Comparison of ENCODE assay signal across 8 cellular contexts in genomic region chr19:2488942-2489731, GRCh38. TPM values are rescaled to one million over a fixed set of nuclear protein-coding genes. Genes with fewer than 3 reads are reported as not detected.
DNase-seq lines count a peak whose midpoint lies in the region; TF ChIP-seq lines count a peak whose summit lies in the region.

No MANE protein-coding gene starts in this region.

- H3K36me3 Mint-ChIP-seq in activated naive CD4-positive, alpha-beta T cell treated with anti-CD3 and anti-CD28 coated beads, Interleukin-2, amount 10 ng/mL, durations not matched to agents 7 days and 5 days = no peaks in the 10 kb centered on the region

- H3K27ac ChIP-seq in AG04450 (ENCODE audit: low read depth, low read length) (no peak overlapping the region), VCaP (peak overlapping the region; percentile 55; the same call in 1 of the 2 replicates), neuronal stem cell (replicated peaks; ENCODE audit: low read length) (no peak overlapping the region)

- no peak overlapping the region for H2BK120ac ChIP-seq in neuronal stem cell (ENCODE audit: low read depth, low read length)

- H2BK5ac ChIP-seq in neuronal stem cell (ENCODE audit: low read length) = no peak overlapping the region

- H3K36me3 ChIP-seq in neuronal stem cell (replicated peaks in 1 of 2; ENCODE audit: control insufficient read depth in 2 of 2, insufficient read depth in 2 of 2, low read length in 2 of 2) = no peaks in the 10 kb centered on the region

- no peak for DNase-seq in AG04450 (ENCODE audit: low read depth, low spot score)
- peak; percentile 59 for DNase-seq in GM13976 (ENCODE audit: low spot score)
- peak; percentile 58 for DNase-seq in globus pallidus (ENCODE audit: low spot score)
- no peak for DNase-seq in neuronal stem cell (ENCODE audit: low spot score)
- DNase-seq in SKM-1 treated with dmso at 0.1 percent for 144 hours (lab: John Stamatoyannopoulos, UW; ENCODE audit: unreplicated experiment) = no peak
- DNase-seq in activated naive CD4-positive, alpha-beta T cell treated with anti-CD3 and anti-CD28 coated beads, Interleukin-2, amount 10 ng/mL, durations not matched to agents 7 days and 5 days = no peak
- DNase-seq in activated naive CD4-positive, alpha-beta T cell treated with anti-CD3 and anti-CD28 coated beads, Interleukin-2, amount 50 U/mL, for 16 hours = no peak

- CTCF ChIA-PET in AG04450 (lab: Charles Lee) = no interaction called here
- CTCF ChIA-PET in activated naive CD4-positive, alpha-beta T cell treated with anti-CD3 and anti-CD28 coated beads, Interleukin-2, amount 10 ng/mL, durations not matched to agents 7 days and 5 days (lab: Charles Lee) = interaction anchor here (1.2 kb wide), 1 partner anchor 11 kb away, joined by 3 read pairs; no protein-coding TSS in a partner anchor

- no peaks in the 10 kb centered on the region for H3K79me1 ChIP-seq in neuronal stem cell (ENCODE audit: low read depth, low read length)

- H2AFZ ChIP-seq in neuronal stem cell (ENCODE audit: low read length) = peak overlapping the region; percentile 49

- peak overlapping the region; percentile 57 for H3K4me2 ChIP-seq in neuronal stem cell (ENCODE audit: insufficient read depth, low read length, poor library complexity, severe bottlenecking)

- POLR2A ChIA-PET in AG04450 (lab: Yijun Ruan, JAX) = interaction anchor here (5.4 kb wide), 1 partner anchor 12 kb away, joined by 65 read pairs; the partner anchor contains the start of gene GADD45B

- H2BK15ac ChIP-seq in neuronal stem cell (ENCODE audit: low read length) = peak overlapping the region; percentile 79

- peak overlapping the region; percentile 95 for H3K18ac ChIP-seq in neuronal stem cell (ENCODE audit: low read length)

- H3K14ac ChIP-seq in neuronal stem cell (ENCODE audit: low read length) = no peak overlapping the region

- no peak overlapping the region for H3K4me3 Mint-ChIP-seq in activated naive CD4-positive, alpha-beta T cell treated with anti-CD3 and anti-CD28 coated beads, Interleukin-2, amount 10 ng/mL, durations not matched to agents 7 days and 5 days

- H3K27me3 ChIP-seq in AG04450 (ENCODE audit: control insufficient read depth, insufficient read depth, low read length) (no peaks in the 10 kb centered on the region), neuronal stem cell (ENCODE audit: control insufficient read depth in 3 of 3, insufficient read depth in 3 of 3, low read depth in 1 of 3, low read length in 3 of 3) (peaks cover 4 to 61% (median 30%) of the 10 kb centered on the region in 3 experiments)

- H3K27me3 Mint-ChIP-seq in activated naive CD4-positive, alpha-beta T cell treated with anti-CD3 and anti-CD28 coated beads, Interleukin-2, amount 10 ng/mL, durations not matched to agents 7 days and 5 days = peaks cover 85% of the 10 kb centered on the region

- H3K9ac ChIP-seq in neuronal stem cell (ENCODE audit: low read depth, low read length, poor library complexity) = no peak overlapping the region

- H2AK5ac ChIP-seq in neuronal stem cell (ENCODE audit: low read depth, low read length) = peak overlapping the region; percentile 19

- no peak overlapping the region for H3K4ac ChIP-seq in neuronal stem cell (ENCODE audit: low read length)

- peaks cover 4% of the 10 kb centered on the region for H3K9me3 ChIP-seq in AG04450 (ENCODE audit: control insufficient read depth, insufficient read depth, low read length)
- H3K9me3 ChIP-seq in neuronal stem cell (replicated peaks in 1 of 2; ENCODE audit: control insufficient read depth in 2 of 2, insufficient read depth in 1 of 2, low read depth in 1 of 2, low read length in 2 of 2) = peaks cover 0 to 6% of the 10 kb centered on the region in 2 donors

- no peak overlapping the region for H3K27ac Mint-ChIP-seq in activated naive CD4-positive, alpha-beta T cell treated with anti-CD3 and anti-CD28 coated beads, Interleukin-2, amount 10 ng/mL, durations not matched to agents 7 days and 5 days

- H3K4me1 Mint-ChIP-seq in activated naive CD4-positive, alpha-beta T cell treated with anti-CD3 and anti-CD28 coated beads, Interleukin-2, amount 10 ng/mL, durations not matched to agents 7 days and 5 days = peaks cover 43% of the 10 kb centered on the region

- in situ Hi-C loops in GM13976 (cut with MboI; ENCODE audit: low sequenced_read_pairs, unreplicated experiment) = no loop called here

- no peak for TF ChIP-seq CTCF in AG04450 (IDR thresholded peaks at IDR 0.05; ENCODE audit: low read depth, low read length)
- TF ChIP-seq CTCF in GM13976 (IDR thresholded peaks at IDR 0.05; ENCODE audit: borderline replicate concordance, control extremely low read depth, extremely low read depth, insufficient read depth, missing control alignments) = no peak
- no peak for TF ChIP-seq CTCF in VCaP (conservative IDR thresholded peaks at IDR 0.05)

- peak overlapping the region; percentile 88 for H3K23ac ChIP-seq in neuronal stem cell (ENCODE audit: low read depth, low read length, poor library complexity)

- no peak overlapping the region for H4K91ac ChIP-seq in neuronal stem cell (ENCODE audit: low read depth, low read length, poor library complexity)

- no CpG with 5 or more reads among the region's 78 CpGs for WGBS in neuronal stem cell (ENCODE audit: extremely low coverage in 2 of 2, insufficient read length in 2 of 2, insufficient replicate concordance in 1 of 2), 2 donors

- H3K4me1 ChIP-seq in neuronal stem cell (ENCODE audit: control insufficient read depth in 2 of 2, insufficient read depth in 1 of 2, low read depth in 1 of 2, low read length in 2 of 2) = peaks cover 0 to 11% of the 10 kb centered on the region in 2 donors

- no peak overlapping the region for H2BK12ac ChIP-seq in neuronal stem cell (ENCODE audit: low read length)

- H3K9me3 Mint-ChIP-seq in activated naive CD4-positive, alpha-beta T cell treated with anti-CD3 and anti-CD28 coated beads, Interleukin-2, amount 10 ng/mL, durations not matched to agents 7 days and 5 days = no peaks in the 10 kb centered on the region

- H3K4me3 ChIP-seq in AG04450 (ENCODE audit: low read depth, low read length) = peak overlapping the region; percentile 44
- H3K4me3 ChIP-seq in neuronal stem cell (ENCODE audit: low read length in 2 of 2) = peak overlapping the region in 1 of 2 donors; percentile 57

- H4K8ac ChIP-seq in neuronal stem cell (ENCODE audit: low read depth, low read length) = peak overlapping the region; percentile 86

RNA-seq across cellular contexts. Expression of gene GADD45B, which starts 13.2 kb away (rescaled TPM):
- 18.5 and 24.8 TPM in 2 replicates for polyA plus RNA-seq in AG04450 (2011; rRNA removed)
- polyA minus RNA-seq in AG04450 (2011; rRNA and poly(A)+ RNA removed) = 18.6 and 29.1 TPM in 2 replicates
- 3.0 TPM for polyA plus RNA-seq in neuronal stem cell (2013, experiment 1 of 2)
- polyA plus RNA-seq in neuronal stem cell (2013, experiment 2 of 2) = 2.3 TPM

RNA-seq across cellular contexts. Expression of gene LMNB2, which starts 32.4 kb away (rescaled TPM):
- polyA plus RNA-seq in AG04450 (2011; rRNA removed) = 49.5 and 54.3 TPM in 2 replicates
- 45.7 and 54.0 TPM in 2 replicates for polyA minus RNA-seq in AG04450 (2011; rRNA and poly(A)+ RNA removed)
- 123 TPM for polyA plus RNA-seq in neuronal stem cell (2013, experiment 1 of 2)
- 124 TPM for polyA plus RNA-seq in neuronal stem cell (2013, experiment 2 of 2)

Comparison
In these comparisons a context has a peak if more than half of its experiments do, and no peak if none do; other contexts are left out.
1. DNase-seq: peak in GM13976 (single experiment) and globus pallidus (single experiment); none in AG04450 (single experiment), neuronal stem cell (single experiment), SKM-1 treated with dmso at 0.1 percent for 144 hours (single experiment), activated naive CD4-positive, alpha-beta T cell treated with anti-CD3 and anti-CD28 coated beads, Interleukin-2, amount 10 ng/mL, durations not matched to agents 7 days and 5 days (single experiment) and activated naive CD4-positive, alpha-beta T cell treated with anti-CD3 and anti-CD28 coated beads, Interleukin-2, amount 50 U/mL, for 16 hours (single experiment).